In the genomic region with DNA sequence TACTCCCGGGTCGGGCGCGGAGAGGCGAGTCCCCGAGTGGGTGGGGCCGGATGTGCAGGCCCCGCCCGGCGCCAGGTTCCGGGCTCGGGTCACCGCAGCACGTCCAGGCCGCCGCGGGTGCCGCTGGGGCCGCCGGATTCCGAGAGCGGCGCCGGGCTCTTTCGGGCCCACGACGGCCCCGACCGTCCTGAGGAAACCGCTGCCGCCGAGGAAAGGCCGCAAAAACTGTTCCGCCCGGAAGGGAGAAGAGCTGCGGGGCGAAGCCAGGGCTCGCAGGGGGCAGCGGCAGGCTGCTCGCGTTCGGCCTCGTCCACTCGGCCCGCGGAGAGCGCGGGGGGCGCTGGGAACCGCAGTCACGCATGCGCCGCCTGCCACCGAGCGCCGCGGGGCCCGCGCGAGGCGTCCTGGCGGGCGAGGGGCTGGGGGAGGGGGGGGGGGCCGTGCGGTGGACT, we compare ENCODE assay signal across 8 cellular contexts. TPM values are rescaled to one million over a fixed set of nuclear protein-coding genes. Genes with fewer than 3 reads are reported as not detected.
DNase-seq lines count a peak whose midpoint lies in the region; ATAC-seq and TF ChIP-seq lines count a peak whose summit lies in the region.

Gene ZKSCAN2, minus strand, starts transcription at position 342 of the 452 bp plus-strand sequence. CDS start 718 bp downstream, outside the sequence.

- peak within 1 kb of the TSS; percentile 71 to 92 for H3K4me3 ChIP-seq in testis

- no peak for TF ChIP-seq POLR2A in testis (IDR thresholded peaks at IDR 0.05)

- H3K27me3 ChIP-seq in testis, result no peaks in the 10 kb centered on the region

- ATAC-seq in GM21737 (IDR thresholded peaks at IDR 0.05; ENCODE audit: unreplicated experiment), result peak; percentile 87
- peak; percentile 97 for ATAC-seq in omental fat pad (ENCODE audit: low FRiP score)

- H3K4me1 Mint-ChIP-seq in activated naive CD4-positive, alpha-beta T cell treated with anti-CD3 and anti-CD28 coated beads, Interleukin-2, amount 50 U/mL, for 24 hours, result peaks cover 63% of the 10 kb centered on the region

- H3K36me3 Mint-ChIP-seq in activated naive CD4-positive, alpha-beta T cell treated with anti-CD3 and anti-CD28 coated beads, Interleukin-2, amount 50 U/mL, for 24 hours, result no peaks in the 10 kb centered on the region

- H3K27ac ChIP-seq in testis, result peak within 1 kb of the TSS; percentile 87 to 99

- 0% methylated on average over 4 to 60 of the region's 65 CpGs for WGBS in testis, 2 donors

- intact Hi-C loops in testis (cut with DNase I; ENCODE audit: low total_unique reads), result no loop called here

- H3K4me1 ChIP-seq in testis, result peaks cover 27% of the 10 kb centered on the region

- TF ChIP-seq CTCF in omental fat pad (IDR thresholded peaks at IDR 0.05), result no peak
- no peak for TF ChIP-seq CTCF in testis (IDR thresholded peaks at IDR 0.05)

- DNase-seq in ELR (ENCODE audit: low read depth) (peak; percentile 94), KG1 (lab: John Stamatoyannopoulos, UW) (peak; percentile 69), SK-N-DZ (ENCODE audit: low spot score) (peak; percentile 91), glomerular visceral epithelial cell (ENCODE audit: extremely low spot score) (peak; percentile 89), omental fat pad (ENCODE audit: low spot score) (peak; percentile 70), testis (peak; percentile 93)

- no peaks in the 10 kb centered on the region for H3K9me3 Mint-ChIP-seq in activated naive CD4-positive, alpha-beta T cell treated with anti-CD3 and anti-CD28 coated beads, Interleukin-2, amount 50 U/mL, for 24 hours

- H3K27me3 Mint-ChIP-seq in activated naive CD4-positive, alpha-beta T cell treated with anti-CD3 and anti-CD28 coated beads, Interleukin-2, amount 50 U/mL, for 24 hours, result no peaks in the 10 kb centered on the region

- H3K36me3 ChIP-seq in testis (ENCODE audit: low read depth, missing control alignments), result no peaks in the 10 kb centered on the region

- peak within 1 kb of the TSS; percentile 97 for H3K27ac Mint-ChIP-seq in activated naive CD4-positive, alpha-beta T cell treated with anti-CD3 and anti-CD28 coated beads, Interleukin-2, amount 50 U/mL, for 24 hours

- H3K4me3 Mint-ChIP-seq in activated naive CD4-positive, alpha-beta T cell treated with anti-CD3 and anti-CD28 coated beads, Interleukin-2, amount 50 U/mL, for 24 hours, result peak within 1 kb of the TSS; percentile 94

- H3K9me3 ChIP-seq in testis, result no peaks in the 10 kb centered on the region

RNA-seq across cellular contexts. Expression of gene ZKSCAN2, which starts in this region (rescaled TPM):
- 9.6 and 9.9 TPM in 2 replicates for polyA plus RNA-seq in SK-N-DZ (2014; cell fraction: cytosol; rRNA removed)
- 6.4 and 12.1 TPM in 2 replicates for polyA plus RNA-seq in SK-N-DZ (2014; cell fraction: nucleus; rRNA removed)
- total RNA-seq in omental fat pad (1 to 10 TPM; 3.5 to 4.4 (median 3.9) TPM), testis (10 to 100 TPM; 17.4 to 18.8 TPM)
- polyA plus RNA-seq in testis (ENCODE audit: insufficient read depth, low read depth, low replicate concordance), result 10.3 TPM

Comparison
In these comparisons a context has a peak if more than half of its experiments do, and no peak if none do; other contexts are left out.
1. Peak in every context shown above with its lines: DNase-seq, ATAC-seq, H3K4me3 ChIP-seq and H3K27ac ChIP-seq.